ENCODE assay signal across 3 cellular contexts in the genomic region with DNA sequence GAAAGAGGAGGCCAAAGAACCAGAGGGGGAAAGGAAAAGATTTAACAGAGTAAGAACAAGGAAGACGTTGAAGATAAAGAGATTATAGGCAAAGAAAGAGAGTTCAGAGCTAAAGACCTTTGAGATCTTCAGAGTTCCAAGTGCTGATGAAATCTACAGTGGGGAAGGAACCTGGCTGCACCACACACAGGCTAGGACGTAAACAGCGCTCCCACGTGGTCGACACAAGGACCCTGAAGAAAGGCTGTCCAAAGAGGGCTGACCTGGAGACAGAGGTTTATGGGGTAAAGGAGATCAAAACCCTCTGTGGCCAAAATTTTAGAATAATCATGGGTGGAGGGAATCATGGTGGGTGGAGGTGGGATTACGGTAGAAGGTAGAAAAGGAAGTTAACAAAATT.
TF ChIP-seq lines count a peak whose summit lies in the region.

No MANE protein-coding gene starts in this region.

TF ChIP-seq in GM23338, 12 proteins besides CTCF, POLR2A, EP300 and RAD21:
- TF ChIP-seq JUNB (IDR thresholded peaks at IDR 0.05; ENCODE audit: unreplicated experiment) (no peak), ZNF114 (CRISPR knock-in tag; IDR thresholded peaks at IDR 0.05) (no peak), ZNF331 (CRISPR knock-in tag; IDR thresholded peaks at IDR 0.05; ENCODE audit: low read depth) (no peak), CREB1 (CRISPR knock-in tag; IDR thresholded peaks at IDR 0.05; ENCODE audit: low read depth) (no peak), POLR2AphosphoS5 (IDR thresholded peaks at IDR 0.05; ENCODE audit: low read depth) (no peak)

TF ChIP-seq in H1, 55 proteins besides CTCF, POLR2A, EP300 and RAD21:
- TF ChIP-seq FOSL1 (IDR thresholded peaks at IDR 0.05; ENCODE audit: insufficient read depth, low read depth, low read length) (no peak), GTF2F1 (IDR thresholded peaks at IDR 0.05; ENCODE audit: borderline replicate concordance, low read depth, low read length) (no peak), KDM4A (IDR thresholded peaks at IDR 0.05; ENCODE audit: low read depth, low read length, severe bottlenecking) (no peak), CREB1 (IDR thresholded peaks at IDR 0.05) (no peak), RNF2 (IDR thresholded peaks at IDR 0.05; ENCODE audit: borderline replicate concordance, low read depth, low read length, missing control alignments, poor library complexity, severe bottlenecking) (no peak), TBP (IDR thresholded peaks at IDR 0.05; ENCODE audit: low read depth, low read length) (no peak), CBX5 (IDR thresholded peaks at IDR 0.05; ENCODE audit: low read depth, low read length) (no peak), SP2 (IDR thresholded peaks at IDR 0.05; ENCODE audit: low read length) (no peak)
- TF ChIP-seq, protein P1, sequence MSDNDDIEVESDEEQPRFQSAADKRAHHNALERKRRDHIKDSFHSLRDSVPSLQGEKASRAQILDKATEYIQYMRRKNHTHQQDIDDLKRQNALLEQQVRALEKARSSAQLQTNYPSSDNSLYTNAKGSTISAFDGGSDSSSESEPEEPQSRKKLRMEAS (IDR thresholded peaks at IDR 0.05): peak; percentile 69
- TF ChIP-seq, protein P2, sequence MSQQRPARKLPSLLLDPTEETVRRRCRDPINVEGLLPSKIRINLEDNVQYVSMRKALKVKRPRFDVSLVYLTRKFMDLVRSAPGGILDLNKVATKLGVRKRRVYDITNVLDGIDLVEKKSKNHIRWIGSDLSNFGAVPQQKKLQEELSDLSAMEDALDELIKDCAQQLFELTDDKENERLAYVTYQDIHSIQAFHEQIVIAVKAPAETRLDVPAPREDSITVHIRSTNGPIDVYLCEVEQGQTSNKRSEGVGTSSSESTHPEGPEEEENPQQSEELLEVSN (IDR thresholded peaks at IDR 0.05): peak; percentile 54
TF ChIP-seq in H1: peak in this region for 2.

TF ChIP-seq in SK-N-SH, 30 proteins besides CTCF, POLR2A, EP300 and RAD21:
- no peak for TF ChIP-seq TEAD4 (IDR thresholded peaks at IDR 0.05; ENCODE audit: borderline replicate concordance, insufficient read depth)
- TF ChIP-seq MEF2A (IDR thresholded peaks at IDR 0.05; ENCODE audit: borderline replicate concordance, low read depth): no peak
- TF ChIP-seq MXI1 (IDR thresholded peaks at IDR 0.05; ENCODE audit: low read depth, low read length): no peak
- TF ChIP-seq CHD2 (IDR thresholded peaks at IDR 0.05; ENCODE audit: low read length, partially characterized antibody): no peak
